ENCODE assay signal across 1 cellular context in the genomic region with DNA sequence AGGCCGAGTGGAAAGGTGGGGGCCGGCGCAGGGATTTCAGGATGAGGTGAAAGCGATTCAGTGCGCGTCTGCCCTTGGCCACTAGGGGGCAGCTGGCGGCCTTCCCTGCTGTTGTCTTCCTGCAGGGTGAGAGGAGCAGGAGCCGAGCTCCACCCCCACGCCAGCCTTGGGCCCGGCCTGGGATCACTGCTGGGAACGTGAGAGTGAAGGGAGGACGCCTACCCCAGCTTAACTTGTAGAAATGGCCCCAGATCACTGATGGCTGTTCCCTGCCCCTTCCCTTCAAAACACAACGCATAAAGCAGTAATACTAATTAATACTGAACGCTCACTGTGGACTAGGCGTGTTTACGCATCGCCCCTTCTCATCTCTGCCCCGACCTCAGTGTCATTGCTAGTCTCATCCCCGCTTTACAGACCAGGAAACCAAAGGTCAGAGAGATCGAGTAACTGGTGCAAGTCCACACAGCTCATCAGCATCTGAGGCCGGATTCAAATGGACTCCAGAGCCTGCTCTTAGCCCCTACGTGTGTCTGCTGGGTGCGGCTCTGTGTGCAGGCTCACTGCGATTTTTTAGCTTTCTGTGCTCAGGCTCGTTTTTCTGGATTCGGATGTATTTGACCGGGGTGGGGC.
TF ChIP-seq lines count a peak whose summit lies in the region.

No MANE protein-coding gene starts in this region.

TF ChIP-seq in GM23338, 12 proteins besides CTCF, POLR2A, EP300 and RAD21 (continued from another document):
- TF ChIP-seq, protein P1, sequence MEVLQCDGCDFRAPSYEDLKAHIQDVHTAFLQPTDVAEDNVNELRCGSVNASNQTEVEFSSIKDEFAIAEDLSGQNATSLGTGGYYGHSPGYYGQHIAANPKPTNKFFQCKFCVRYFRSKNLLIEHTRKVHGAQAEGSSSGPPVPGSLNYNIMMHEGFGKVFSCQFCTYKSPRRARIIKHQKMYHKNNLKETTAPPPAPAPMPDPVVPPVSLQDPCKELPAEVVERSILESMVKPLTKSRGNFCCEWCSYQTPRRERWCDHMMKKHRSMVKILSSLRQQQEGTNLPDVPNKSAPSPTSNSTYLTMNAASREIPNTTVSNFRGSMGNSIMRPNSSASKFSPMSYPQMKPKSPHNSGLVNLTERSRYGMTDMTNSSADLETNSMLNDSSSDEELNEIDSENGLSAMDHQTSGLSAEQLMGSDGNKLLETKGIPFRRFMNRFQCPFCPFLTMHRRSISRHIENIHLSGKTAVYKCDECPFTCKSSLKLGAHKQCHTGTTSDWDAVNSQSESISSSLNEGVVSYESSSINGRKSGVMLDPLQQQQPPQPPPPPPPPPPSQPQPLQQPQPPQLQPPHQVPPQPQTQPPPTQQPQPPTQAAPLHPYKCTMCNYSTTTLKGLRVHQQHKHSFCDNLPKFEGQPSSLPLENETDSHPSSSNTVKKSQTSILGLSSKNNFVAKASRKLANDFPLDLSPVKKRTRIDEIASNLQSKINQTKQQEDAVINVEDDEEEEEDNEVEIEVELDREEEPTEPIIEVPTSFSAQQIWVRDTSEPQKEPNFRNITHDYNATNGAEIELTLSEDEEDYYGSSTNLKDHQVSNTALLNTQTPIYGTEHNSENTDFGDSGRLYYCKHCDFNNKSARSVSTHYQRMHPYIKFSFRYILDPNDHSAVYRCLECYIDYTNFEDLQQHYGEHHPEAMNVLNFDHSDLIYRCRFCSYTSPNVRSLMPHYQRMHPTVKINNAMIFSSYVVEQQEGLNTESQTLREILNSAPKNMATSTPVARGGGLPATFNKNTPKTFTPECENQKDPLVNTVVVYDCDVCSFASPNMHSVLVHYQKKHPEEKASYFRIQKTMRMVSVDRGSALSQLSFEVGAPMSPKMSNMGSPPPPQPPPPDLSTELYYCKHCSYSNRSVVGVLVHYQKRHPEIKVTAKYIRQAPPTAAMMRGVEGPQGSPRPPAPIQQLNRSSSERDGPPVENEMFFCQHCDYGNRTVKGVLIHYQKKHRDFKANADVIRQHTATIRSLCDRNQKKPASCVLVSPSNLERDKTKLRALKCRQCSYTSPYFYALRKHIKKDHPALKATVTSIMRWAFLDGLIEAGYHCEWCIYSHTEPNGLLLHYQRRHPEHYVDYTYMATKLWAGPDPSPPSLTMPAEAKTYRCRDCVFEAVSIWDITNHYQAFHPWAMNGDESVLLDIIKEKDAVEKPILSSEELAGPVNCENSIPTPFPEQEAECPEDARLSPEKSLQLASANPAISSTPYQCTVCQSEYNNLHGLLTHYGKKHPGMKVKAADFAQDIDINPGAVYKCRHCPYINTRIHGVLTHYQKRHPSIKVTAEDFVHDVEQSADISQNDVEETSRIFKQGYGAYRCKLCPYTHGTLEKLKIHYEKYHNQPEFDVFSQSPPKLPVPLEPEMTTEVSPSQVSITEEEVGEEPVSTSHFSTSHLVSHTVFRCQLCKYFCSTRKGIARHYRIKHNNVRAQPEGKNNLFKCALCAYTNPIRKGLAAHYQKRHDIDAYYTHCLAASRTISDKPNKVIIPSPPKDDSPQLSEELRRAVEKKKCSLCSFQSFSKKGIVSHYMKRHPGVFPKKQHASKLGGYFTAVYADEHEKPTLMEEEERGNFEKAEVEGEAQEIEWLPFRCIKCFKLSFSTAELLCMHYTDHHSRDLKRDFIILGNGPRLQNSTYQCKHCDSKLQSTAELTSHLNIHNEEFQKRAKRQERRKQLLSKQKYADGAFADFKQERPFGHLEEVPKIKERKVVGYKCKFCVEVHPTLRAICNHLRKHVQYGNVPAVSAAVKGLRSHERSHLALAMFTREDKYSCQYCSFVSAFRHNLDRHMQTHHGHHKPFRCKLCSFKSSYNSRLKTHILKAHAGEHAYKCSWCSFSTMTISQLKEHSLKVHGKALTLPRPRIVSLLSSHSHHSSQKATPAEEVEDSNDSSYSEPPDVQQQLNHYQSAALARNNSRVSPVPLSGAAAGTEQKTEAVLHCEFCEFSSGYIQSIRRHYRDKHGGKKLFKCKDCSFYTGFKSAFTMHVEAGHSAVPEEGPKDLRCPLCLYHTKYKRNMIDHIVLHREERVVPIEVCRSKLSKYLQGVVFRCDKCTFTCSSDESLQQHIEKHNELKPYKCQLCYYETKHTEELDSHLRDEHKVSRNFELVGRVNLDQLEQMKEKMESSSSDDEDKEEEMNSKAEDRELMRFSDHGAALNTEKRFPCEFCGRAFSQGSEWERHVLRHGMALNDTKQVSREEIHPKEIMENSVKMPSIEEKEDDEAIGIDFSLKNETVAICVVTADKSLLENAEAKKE (CRISPR knock-in tag; IDR thresholded peaks at IDR 0.05), result no peak
- no peak for TF ChIP-seq STAT1 (IDR thresholded peaks at IDR 0.05; ENCODE audit: unreplicated experiment)
